Comparison of ENCODE assay signal across 28 cellular contexts in the genomic region with DNA sequence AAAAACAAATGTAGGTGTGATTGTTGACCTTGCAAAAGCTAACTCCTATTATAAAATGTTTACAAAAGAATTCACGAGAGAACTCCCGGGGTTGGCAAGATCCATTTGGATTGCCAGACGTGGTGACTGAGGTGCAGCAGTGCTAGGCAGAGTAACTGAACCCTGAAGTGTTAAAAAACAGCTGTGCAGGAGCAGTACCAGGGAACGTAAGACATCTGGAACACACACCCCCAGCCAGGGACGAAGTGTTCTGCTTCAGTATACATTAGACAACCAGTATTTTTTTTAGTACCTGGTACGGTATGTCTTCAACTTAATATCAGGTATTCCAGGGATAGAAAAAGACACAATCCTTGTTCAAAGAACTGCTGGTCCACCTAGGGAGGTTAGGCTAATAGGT.
"Had no signal": no experiment of that assay in that cellular context is flagged by ENCODE, and none has a peak within 500 bp of the region (broad histone marks: within the 10 kb centered on the region; RNA-seq: fewer than 3 reads in every experiment).

No MANE protein-coding gene starts in this region.

- ATAC-seq: activated CD4-positive, alpha-beta T cell treated with anti-CD3 and anti-CD28 coated beads for 36 hours; activated CD8-positive, alpha-beta T cell treated with anti-CD3 and anti-CD28 coated beads, Interleukin-2, amount 10 ng/mL, durations not matched to agents 7 days and 5 days; Panc1; T-helper 17 cell had no signal

- H3K27me3 Mint-ChIP-seq: activated CD4-positive, alpha-beta T cell treated with anti-CD3 and anti-CD28 coated beads for 36 hours; activated naive CD8-positive, alpha-beta T cell; brain; central memory CD8-positive, alpha-beta T cell; T-helper 17 cell had no signal

- H3K27ac ChIP-seq: KMS-11, RWPE1, SJSA1 had no signal

- H3K27me3 ChIP-seq: MG63, SJSA1 had no signal

- H3K36me3 ChIP-seq: SJSA1 had no signal

- H3K9ac ChIP-seq: KMS-11 had no signal

- H3K4me3 Mint-ChIP-seq: activated CD4-positive, alpha-beta T cell treated with anti-CD3 and anti-CD28 coated beads for 36 hours; activated CD8-positive, alpha-beta T cell treated with anti-CD3 and anti-CD28 coated beads, Interleukin-2, amount 10 ng/mL, durations not matched to agents 7 days and 5 days; activated naive CD4-positive, alpha-beta T cell treated with anti-CD3 and anti-CD28 coated beads for 36 hours; activated naive CD8-positive, alpha-beta T cell; central memory CD8-positive, alpha-beta T cell; T-helper 17 cell had no signal

- DNase-seq: activated CD4-positive, alpha-beta T cell treated with anti-CD3 and anti-CD28 coated beads for 36 hours; activated CD4-positive, CD25-positive, alpha-beta regulatory T cell; activated CD8-positive, alpha-beta memory T cell treated with anti-CD3 and anti-CD28 coated beads, Interleukin-2, amount 50 U/mL, for 48 hours; activated CD8-positive, alpha-beta T cell treated with anti-CD3 and anti-CD28 coated beads, Interleukin-2, amount 10 ng/mL, durations not matched to agents 7 days and 5 days; activated gamma-delta T cell; activated naive CD4-positive, alpha-beta T cell treated with anti-CD3 and anti-CD28 coated beads for 36 hours; activated T-cell treated with anti-CD3 and anti-CD28 coated beads, Interleukin-2, amount 50 U/mL, for 1 hour; amygdala; MG63; NCI-H1105; NCI-H1436; NCI-H187; NCI-H2081 treated with DMSO at 0.1 percent for 48 hours; NCI-H2227 treated with DMSO at 0.1 percent for 48 hours; NCI-H526; NCI-H774; NK-92 treated with Interleukin-12 subunit alpha and Interleukin-12 subunit beta, amount 100 ng/mL, for 24 hours; OCI-M1; Right ventricle myocardium superior; T-helper 17 cell; T-helper 9 cell had no signal

- H3K4me2 ChIP-seq: KMS-11 had no signal

- H3K4me3 ChIP-seq: MG63, SJSA1 had no signal

- H3K9me3 ChIP-seq: MG63, SJSA1 had no signal

- H3K4me1 Mint-ChIP-seq: brain; central memory CD8-positive, alpha-beta T cell had no signal

- H3K9me3 Mint-ChIP-seq: activated naive CD4-positive, alpha-beta T cell treated with anti-CD3 and anti-CD28 coated beads for 36 hours; brain; central memory CD8-positive, alpha-beta T cell had no signal

- H3K27ac Mint-ChIP-seq: activated CD4-positive, alpha-beta T cell treated with anti-CD3 and anti-CD28 coated beads for 36 hours; activated CD8-positive, alpha-beta T cell treated with anti-CD3 and anti-CD28 coated beads, Interleukin-2, amount 10 ng/mL, durations not matched to agents 7 days and 5 days; activated naive CD4-positive, alpha-beta T cell treated with anti-CD3 and anti-CD28 coated beads for 36 hours; activated naive CD8-positive, alpha-beta T cell; T-helper 17 cell had no signal
